17 cellular contexts compared by ENCODE assay signal in genomic region chr11:44372989-44373388, GRCh38.
DNase-seq lines count a peak whose midpoint lies in the region; ATAC-seq, FAIRE-seq and TF ChIP-seq lines count a peak whose summit lies in the region.
"Had no signal": no experiment of that assay in that cellular context is flagged by ENCODE, and none has a peak within 500 bp of the region (broad histone marks: within the 10 kb centered on the region; RNA-seq: fewer than 3 reads in every experiment).

No MANE protein-coding gene starts in this region.

- no peaks in the 10 kb centered on the region for H3K79me2 ChIP-seq in HepG2 (ENCODE audit: insufficient read depth, low read length)

- no peak overlapping the region for H3K4me3 ChIP-seq in HepG2 (replicated peaks in 1 of 3; ENCODE audit: insufficient read depth in 1 of 3, low read depth in 2 of 3, low read length in 3 of 3)
- no peak overlapping the region for H3K4me3 ChIP-seq in right lobe of liver
- H3K4me3 ChIP-seq in MG63, result no peak overlapping the region
- H3K4me3 ChIP-seq: GM23248, SJSA1 had no signal

- TF ChIP-seq EP300 in HepG2 (IDR thresholded peaks at IDR 0.05; ENCODE audit: low read depth in 2 of 2, low read length in 2 of 2) (no peak), HepG2 (CRISPR knock-in tag; IDR thresholded peaks at IDR 0.05; ENCODE audit: borderline replicate concordance) (no peak)

- H3K9me3 Mint-ChIP-seq in WTC11, result peaks cover 5% of the 10 kb centered on the region
- H3K9me3 Mint-ChIP-seq in naive thymus-derived CD8-positive, alpha-beta T cell, result peaks cover 0 to 4% (median 3%) of the 10 kb centered on the region in 9 donors
- H3K9me3 Mint-ChIP-seq: HFFc6 had no signal

- DNase-seq in HepG2 (ENCODE audit: low spot score), result no peak
- no peak for DNase-seq in right lobe of liver
- no peak for DNase-seq in WTC11 (ENCODE audit: low spot score)
- DNase-seq in iPS-NIHi11 (ENCODE audit: low spot score), result peak; percentile 62
- no peak for DNase-seq in activated T-cell treated with anti-CD3 and anti-CD28 coated beads, Interleukin-2, amount 50 U/mL, for 1 hour
- DNase-seq in stimulated activated CD4-positive, alpha-beta T cell treated with anti-CD3 and anti-CD28 coated beads, Interleukin-4, amount 100 ng/mL, for 1 hour, result no peak
- DNase-seq in MG63, result no peak
- DNase-seq in naive thymus-derived CD8-positive, alpha-beta T cell, result no peak
- DNase-seq: CD8-positive, alpha-beta T cell; DMS79 treated with DMSO at 0.1 percent for 48 hours; GM23248; HFFc6; NCI-H1417 treated with DMSO at 0.1 percent for 48 hours; NCI-H1930; NCI-H446 treated with DMSO at 0.1 percent for 48 hours; NCI-H748 treated with DMSO at 0.1 percent for 48 hours had no signal

- no peaks in the 10 kb centered on the region for H3K9me3 ChIP-seq in HepG2 (ENCODE audit: low read length)
- no peaks in the 10 kb centered on the region for H3K9me3 ChIP-seq in right lobe of liver
- no peaks in the 10 kb centered on the region for H3K9me3 ChIP-seq in MG63

- H3K4me2 ChIP-seq in HepG2 (ENCODE audit: low read depth, low read length), result no peak overlapping the region

- no peak overlapping the region for H3K9ac ChIP-seq in HepG2 (ENCODE audit: insufficient read depth, low read depth, low read length)
- H3K9ac ChIP-seq: GM23248 had no signal

- no peak overlapping the region for H3K4me3 Mint-ChIP-seq in WTC11
- no peak overlapping the region for H3K4me3 Mint-ChIP-seq in naive thymus-derived CD8-positive, alpha-beta T cell
- H3K4me3 Mint-ChIP-seq: CD8-positive, alpha-beta T cell; HFFc6 had no signal

- POLR2A ChIA-PET in HepG2 (lab: Yijun Ruan, JAX), result no interaction called here
- POLR2A ChIA-PET in WTC11 (lab: Charles Lee), result no interaction called here
- POLR2A ChIA-PET in naive thymus-derived CD8-positive, alpha-beta T cell (lab: Charles Lee), result no interaction called here

- 13% methylated on average over 3 of the region's 3 CpGs for WGBS in HepG2 (ENCODE audit: low lambda C conversion rate)
- 25% methylated on average over 2 of the region's 3 CpGs for WGBS in right lobe of liver (ENCODE audit: insufficient coverage, low coverage, low lambda C conversion rate, missing lambda C conversion rate)

- TF ChIP-seq RAD21 in HepG2 (CRISPR knock-in tag; IDR thresholded peaks at IDR 0.05), result no peak

- peaks cover 30% of the 10 kb centered on the region for H3K27me3 Mint-ChIP-seq in WTC11 (ENCODE audit: low read depth)
- peaks cover 0 to 8% (median 3%) of the 10 kb centered on the region in 5 donors for H3K27me3 Mint-ChIP-seq in naive thymus-derived CD8-positive, alpha-beta T cell

- H3K4me1 ChIP-seq in HepG2 (ENCODE audit: insufficient read depth, low read length) (no peaks in the 10 kb centered on the region), right lobe of liver (no peaks in the 10 kb centered on the region)
- H3K4me1 ChIP-seq: SJSA1 had no signal

- no peak for FAIRE-seq in HepG2 (lab: Jason Lieb, UNC)

- intact Hi-C loops in HepG2 (cut with micrococcal nuclease; ENCODE audit: unreplicated experiment) (no loop called here), right lobe of liver (cut with DNase I) (no loop called here)

- H3K4me1 Mint-ChIP-seq in WTC11, result peaks cover 3% of the 10 kb centered on the region; the same call in 1 of the 2 replicates
- H3K4me1 Mint-ChIP-seq in naive thymus-derived CD8-positive, alpha-beta T cell, result no peaks in the 10 kb centered on the region

- no TSS peak for BruUV-seq in HepG2 (replicated peaks; lab: Mats Ljungman, UMichigan)

- TF ChIP-seq POLR2A in HepG2 (IDR thresholded peaks at IDR 0.05; ENCODE audit: insufficient read depth in 1 of 2, low read depth in 2 of 2, low read length in 2 of 2) (no peak), right lobe of liver (IDR thresholded peaks at IDR 0.05) (no peak)

- no peaks in the 10 kb centered on the region for H3K36me3 Mint-ChIP-seq in WTC11
- no peaks in the 10 kb centered on the region for H3K36me3 Mint-ChIP-seq in naive thymus-derived CD8-positive, alpha-beta T cell
- H3K36me3 Mint-ChIP-seq: CD8-positive, alpha-beta T cell had no signal

- CTCF ChIA-PET in HepG2 (lab: Yijun Ruan, JAX; ENCODE audit: low intra/inter-chr PET ratio, low total read pairs), result no interaction called here
- CTCF ChIA-PET in WTC11 (lab: Charles Lee), result interaction anchor here (0.7 to 2.0 kb wide), 2 partner anchors 54 to 279 kb away, joined by 3 to 4 read pairs; no protein-coding TSS in a partner anchor

- no peak overlapping the region for H2AFZ ChIP-seq in HepG2 (ENCODE audit: low read length)
- H2AFZ ChIP-seq: GM23248 had no signal

- H3K36me3 ChIP-seq in HepG2 (replicated peaks in 1 of 2; ENCODE audit: control insufficient read depth in 1 of 2, insufficient read depth in 2 of 2, low read length in 2 of 2) (no peaks in the 10 kb centered on the region), right lobe of liver (no peaks in the 10 kb centered on the region), MG63 (no peaks in the 10 kb centered on the region)
- H3K36me3 ChIP-seq: SJSA1 had no signal

- H3K27me3 ChIP-seq in HepG2 (ENCODE audit: control insufficient read depth in 1 of 2, insufficient read depth in 2 of 2, low read length in 2 of 2), result peaks cover 5 to 8% of the 10 kb centered on the region in 2 experiments; a peak in 2 of 5 replicates
- no peaks in the 10 kb centered on the region for H3K27me3 ChIP-seq in right lobe of liver
- H3K27me3 ChIP-seq in MG63, result no peaks in the 10 kb centered on the region
- H3K27me3 ChIP-seq: SJSA1 had no signal

- ATAC-seq in HepG2, result no peak
- no peak for ATAC-seq in right lobe of liver
- ATAC-seq in WTC11, result peak; percentile 97
- ATAC-seq in naive thymus-derived CD8-positive, alpha-beta T cell, result no peak
- ATAC-seq: CD8-positive, alpha-beta T cell had no signal

- peak overlapping the region; percentile 39; the same call in 1 of the 2 replicates for H3K27ac Mint-ChIP-seq in WTC11
- no peak overlapping the region for H3K27ac Mint-ChIP-seq in naive thymus-derived CD8-positive, alpha-beta T cell
- H3K27ac Mint-ChIP-seq: CD8-positive, alpha-beta T cell; HFFc6 had no signal

- H4K20me1 ChIP-seq in HepG2 (ENCODE audit: insufficient read depth, low read length), result no peaks in the 10 kb centered on the region

- in situ Hi-C loops in HepG2 (cut with HindIII; ENCODE audit: extremely low pct_ligation_motif_present, low pct_unique_long_range_greater_than_20kb), result no loop called here

- TF ChIP-seq CTCF in HepG2 (CRISPR knock-in tag; IDR thresholded peaks at IDR 0.05) (no peak), right lobe of liver (IDR thresholded peaks at IDR 0.05) (no peak), WTC11 (IDR thresholded peaks at IDR 0.05) (no peak)

- H3K27ac ChIP-seq in HepG2 (ENCODE audit: extremely low read length, insufficient read depth, low read length) (no peak overlapping the region), right lobe of liver (no peak overlapping the region)
- H3K27ac ChIP-seq: GM23248, SJSA1 had no signal

TF ChIP-seq in HepG2, 621 proteins besides CTCF, POLR2A, EP300 and RAD21:
- TF ChIP-seq ZNF639 (CRISPR knock-in tag; conservative IDR thresholded peaks at IDR 0.05), result no peak
- peak; percentile 68 for TF ChIP-seq ZNF143 (CRISPR knock-in tag; IDR thresholded peaks at IDR 0.05)
- no peak for TF ChIP-seq KLF9 (CRISPR knock-in tag; IDR thresholded peaks at IDR 0.05; ENCODE audit: low read depth)
- no peak for TF ChIP-seq CENPBD1 (CRISPR knock-in tag; IDR thresholded peaks at IDR 0.05; ENCODE audit: borderline replicate concordance, low read depth)
- 0 out of 2 replicates have a peak, but pooled peaks have one; percentile 44 for TF ChIP-seq THAP11 (CRISPR knock-in tag; IDR thresholded peaks at IDR 0.05)

TF ChIP-seq in WTC11, 78 proteins besides CTCF, POLR2A, EP300 and RAD21 (continues in another document):
- TF ChIP-seq ZSCAN18 (CRISPR knock-in tag; IDR thresholded peaks at IDR 0.05), result no peak
- no peak for TF ChIP-seq ZNF423 (CRISPR knock-in tag; IDR thresholded peaks at IDR 0.05)
- TF ChIP-seq USF2 (CRISPR knock-in tag; IDR thresholded peaks at IDR 0.05), result peak; percentile 78
- no peak for TF ChIP-seq MYBL2 (CRISPR knock-in tag; IDR thresholded peaks at IDR 0.05)
- TF ChIP-seq TP53 (CRISPR knock-in tag; IDR thresholded peaks at IDR 0.05), result no peak
- peak; percentile 75 for TF ChIP-seq USF1 (CRISPR knock-in tag; IDR thresholded peaks at IDR 0.05)
- TF ChIP-seq CBFB (CRISPR knock-in tag; IDR thresholded peaks at IDR 0.05; ENCODE audit: low read depth), result no peak
- TF ChIP-seq NFYB (CRISPR knock-in tag; conservative IDR thresholded peaks at IDR 0.05; ENCODE audit: low read depth), result peak; percentile 39; the same call in 1 of the 2 replicates
- no peak for TF ChIP-seq SP1 (CRISPR knock-in tag; conservative IDR thresholded peaks at IDR 0.05)
- no peak for TF ChIP-seq GRHL2 (CRISPR knock-in tag; IDR thresholded peaks at IDR 0.05; ENCODE audit: insufficient replicate concordance, severe bottlenecking)
- TF ChIP-seq JUN (CRISPR knock-in tag; IDR thresholded peaks at IDR 0.05), result no peak

Comparison
In these comparisons a context has a peak if more than half of its experiments do, and no peak if none do; other contexts are left out.
1. Of the 50 proteins assayed by ChIP-seq in both HepG2 and WTC11: peak only in HepG2: none; only in WTC11: NFYB and USF2; in both: none; in neither: 48.